9 cellular contexts compared by ENCODE assay signal in the genomic region with DNA sequence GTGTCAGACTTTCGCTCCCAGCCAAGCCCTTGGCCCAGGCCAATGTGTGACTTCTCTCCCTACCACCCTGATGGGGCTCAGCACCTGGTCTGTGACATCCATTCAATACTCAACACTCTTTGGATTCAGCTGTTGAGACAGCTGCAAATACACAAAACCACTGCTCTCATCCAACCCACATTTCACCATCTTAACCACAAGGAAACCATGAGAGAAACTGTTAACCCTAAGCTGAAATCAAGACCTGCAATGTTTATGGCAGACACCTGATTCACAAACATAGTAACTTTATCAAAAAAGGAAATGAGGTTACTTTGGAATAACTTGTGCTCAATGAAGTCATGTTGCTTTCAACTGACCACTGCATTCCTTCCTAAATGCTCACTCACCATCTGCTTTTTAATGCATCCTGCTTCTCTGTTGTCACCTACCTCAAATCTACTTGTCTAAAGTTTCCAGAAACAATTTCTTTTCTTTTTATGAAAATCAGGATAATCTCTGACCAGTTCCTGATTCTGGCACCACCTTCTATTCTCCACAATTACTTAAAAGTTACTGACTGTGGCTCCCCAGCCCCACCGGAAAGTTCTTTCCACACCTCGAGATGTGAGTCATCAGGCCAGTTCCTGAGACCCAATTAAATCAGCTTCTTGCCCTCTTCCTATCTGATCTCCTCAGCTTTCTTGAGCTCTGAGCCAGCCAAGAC.
DNase-seq lines count a peak whose midpoint lies in the region.
"Had no signal": no experiment of that assay in that cellular context is flagged by ENCODE, and none has a peak within 500 bp of the region (broad histone marks: within the 10 kb centered on the region; RNA-seq: fewer than 3 reads in every experiment).

No MANE protein-coding gene starts in this region.

- no peak overlapping the region for H3K4me3 ChIP-seq in Jurkat, Clone E6-1 (ENCODE audit: low read length)
- no peak overlapping the region for H3K4me3 ChIP-seq in skeletal muscle cell (ENCODE audit: low read depth, low read length)

- peaks cover 39% of the 10 kb centered on the region for H3K27me3 Mint-ChIP-seq in activated CD4-positive, alpha-beta T cell treated with anti-CD3 and anti-CD28 coated beads, Interleukin-2, amount 10 ng/mL, durations not matched to agents 7 days and 5 days

- H3K4me3 Mint-ChIP-seq in activated CD4-positive, alpha-beta T cell treated with anti-CD3 and anti-CD28 coated beads, Interleukin-2, amount 10 ng/mL, durations not matched to agents 7 days and 5 days = no peak overlapping the region
- H3K4me3 Mint-ChIP-seq: CD4-positive, alpha-beta T cell had no signal

- no peaks in the 10 kb centered on the region for H3K36me3 Mint-ChIP-seq in activated CD4-positive, alpha-beta T cell treated with anti-CD3 and anti-CD28 coated beads, Interleukin-2, amount 10 ng/mL, durations not matched to agents 7 days and 5 days (ENCODE audit: low read depth)

- POLR2A ChIA-PET in activated CD4-positive, alpha-beta T cell treated with anti-CD3 and anti-CD28 coated beads, Interleukin-2, amount 10 ng/mL, durations not matched to agents 7 days and 5 days (lab: Charles Lee) = no interaction called here

- peak; percentile 35 for DNase-seq in activated CD4-positive, alpha-beta T cell treated with anti-CD3 and anti-CD28 coated beads, Interleukin-2, amount 10 ng/mL, durations not matched to agents 7 days and 5 days
- no peak for DNase-seq in activated CD4-positive, alpha-beta T cell treated with anti-CD3 and anti-CD28 coated beads for 1 hour
- peak; percentile 94 for DNase-seq in Jurkat, Clone E6-1 (ENCODE audit: low read depth, low spot score)
- peak; percentile 32 for DNase-seq in amniotic stem cell (lab: John Stamatoyannopoulos, UW)
- DNase-seq in skeletal muscle cell (ENCODE audit: low read depth) = peak; percentile 80
- DNase-seq in DMS53 (lab: John Stamatoyannopoulos, UW) = no peak
- no peak for DNase-seq in DMS 273 (lab: John Stamatoyannopoulos, UW; ENCODE audit: unreplicated experiment)
- no peak for DNase-seq in NCI-H1048 (lab: John Stamatoyannopoulos, UW)
- DNase-seq: CD4-positive, alpha-beta T cell had no signal

- no peaks in the 10 kb centered on the region for H3K9me3 Mint-ChIP-seq in activated CD4-positive, alpha-beta T cell treated with anti-CD3 and anti-CD28 coated beads, Interleukin-2, amount 10 ng/mL, durations not matched to agents 7 days and 5 days
- H3K9me3 Mint-ChIP-seq: CD4-positive, alpha-beta T cell had no signal

- CTCF ChIA-PET in activated CD4-positive, alpha-beta T cell treated with anti-CD3 and anti-CD28 coated beads, Interleukin-2, amount 10 ng/mL, durations not matched to agents 7 days and 5 days (lab: Charles Lee) = interaction anchor here (1.0 to 1.2 kb wide), 2 partner anchors 89 to 99 kb away, joined by 3 to 6 read pairs; no protein-coding TSS in a partner anchor

- H3K27ac Mint-ChIP-seq in activated CD4-positive, alpha-beta T cell treated with anti-CD3 and anti-CD28 coated beads, Interleukin-2, amount 10 ng/mL, durations not matched to agents 7 days and 5 days = no peak overlapping the region
- H3K27ac Mint-ChIP-seq: CD4-positive, alpha-beta T cell had no signal

- peaks cover 5% of the 10 kb centered on the region for H3K4me1 Mint-ChIP-seq in activated CD4-positive, alpha-beta T cell treated with anti-CD3 and anti-CD28 coated beads, Interleukin-2, amount 10 ng/mL, durations not matched to agents 7 days and 5 days

Comparison
In these comparisons a context has a peak if more than half of its experiments do, and no peak if none do; other contexts are left out.
1. DNase-seq: peak in activated CD4-positive, alpha-beta T cell treated with anti-CD3 and anti-CD28 coated beads, Interleukin-2, amount 10 ng/mL, durations not matched to agents 7 days and 5 days (single experiment), Jurkat, Clone E6-1 (single experiment), amniotic stem cell (single experiment) and skeletal muscle cell (single experiment); none in activated CD4-positive, alpha-beta T cell treated with anti-CD3 and anti-CD28 coated beads for 1 hour (single experiment), DMS53 (single experiment), DMS 273 (single experiment) and NCI-H1048 (single experiment).